8 cellular contexts compared by ENCODE assay signal in genomic region chr2:127067620-127068350, GRCh38. TPM values are rescaled to one million over a fixed set of nuclear protein-coding genes. Genes with fewer than 3 reads are reported as not detected.
DNase-seq lines count a peak whose midpoint lies in the region; ATAC-seq and TF ChIP-seq lines count a peak whose summit lies in the region.

No MANE protein-coding gene starts in this region.

- TF ChIP-seq EP300 in esophagus muscularis mucosa (IDR thresholded peaks at IDR 0.05): no peak

- intact Hi-C loops in CD4-positive, alpha-beta memory T cell (cut with micrococcal nuclease): loop anchor here (1.0 to 2.0 kb wide), 4 partner anchors 14 to 412 kb away; no protein-coding TSS in a partner anchor
- intact Hi-C loops in esophagus muscularis mucosa (cut with DNase I): loop anchor here (10.0 kb wide), 2 partner anchors 107 to 217 kb away; no protein-coding TSS in a partner anchor

- peak; percentile 58 to 70 (median 60) for DNase-seq in CD4-positive, alpha-beta memory T cell
- peak; percentile 72 for DNase-seq in NT2/D1 (ENCODE audit: low read depth, low spot score)
- peak; percentile 84 to 86 for DNase-seq in activated T-cell treated with anti-CD3 and anti-CD28 coated beads, Interleukin-2, amount 50 U/mL, for 48 hours
- DNase-seq in esophagus muscularis mucosa (ENCODE audit: extremely low spot score): no peak
- DNase-seq in superior temporal gyrus (ENCODE audit: extremely low spot score): peak; percentile 86

- TF ChIP-seq POLR2A in esophagus muscularis mucosa (IDR thresholded peaks at IDR 0.05; ENCODE audit: low read depth): no peak

- H3K9ac ChIP-seq in NT2/D1 (ENCODE audit: insufficient read length, low read depth): peak overlapping the region; percentile 13

- H3K9me3 Mint-ChIP-seq in CD4-positive, alpha-beta memory T cell: no peaks in the 10 kb centered on the region
- no peaks in the 10 kb centered on the region for H3K9me3 Mint-ChIP-seq in nephron

- WGBS in esophagus muscularis mucosa: 42% methylated on average over 15 of the region's 19 CpGs

- no peaks in the 10 kb centered on the region for H3K27me3 ChIP-seq in CD4-positive, alpha-beta memory T cell (ENCODE audit: insufficient read depth, low read length)
- no peaks in the 10 kb centered on the region for H3K27me3 ChIP-seq in NT2/D1 (ENCODE audit: insufficient read depth, insufficient read length)
- no peaks in the 10 kb centered on the region for H3K27me3 ChIP-seq in esophagus muscularis mucosa

- peaks cover 48% of the 10 kb centered on the region for H3K36me3 ChIP-seq in CD4-positive, alpha-beta memory T cell (ENCODE audit: insufficient read depth, low read length)
- H3K36me3 ChIP-seq in NT2/D1 (ENCODE audit: insufficient read depth, insufficient read length, low read length): peaks cover 43% of the 10 kb centered on the region
- H3K36me3 ChIP-seq in esophagus muscularis mucosa: peaks cover 0 to 51% (median 12%) of the 10 kb centered on the region in 4 donors

- H3K4me3 Mint-ChIP-seq in CD4-positive, alpha-beta memory T cell: no peak overlapping the region
- H3K4me3 Mint-ChIP-seq in nephron: no peak overlapping the region

- TF ChIP-seq CTCF in esophagus muscularis mucosa (IDR thresholded peaks at IDR 0.05): peak; percentile 75 to 80 (median 76)
- TF ChIP-seq CTCF in nephron (IDR thresholded peaks at IDR 0.05; ENCODE audit: unreplicated experiment in 3 of 3): peak; percentile 74 to 80 (median 76)

- H3K27ac ChIP-seq in CD4-positive, alpha-beta memory T cell (ENCODE audit: low read depth, low read length): no peak overlapping the region
- H3K27ac ChIP-seq in esophagus muscularis mucosa (replicated peaks in 1 of 4): peak overlapping the region; percentile 56 to 73 (median 62)

- H3K9me3 ChIP-seq in CD4-positive, alpha-beta memory T cell (ENCODE audit: control insufficient read depth in 1 of 2, low read length in 2 of 2): no peaks in the 10 kb centered on the region
- H3K9me3 ChIP-seq in NT2/D1 (ENCODE audit: insufficient read depth, low read length) (no peaks in the 10 kb centered on the region), esophagus muscularis mucosa (no peaks in the 10 kb centered on the region)

- ATAC-seq in GM21390 (IDR thresholded peaks at IDR 0.05; ENCODE audit: unreplicated experiment) (peak; percentile 43), HG03045 (IDR thresholded peaks at IDR 0.05; ENCODE audit: unreplicated experiment) (no peak)

- H3K27ac Mint-ChIP-seq in CD4-positive, alpha-beta memory T cell: peak overlapping the region in 5 of 7 donors; percentile 79 to 94 (median 85)
- peak overlapping the region in 2 of 3 experiments; percentile 6 to 20 for H3K27ac Mint-ChIP-seq in nephron

- CTCF ChIA-PET in CD4-positive, alpha-beta memory T cell (lab: Charles Lee; ENCODE audit: partially characterized antibody): interaction anchor here (0.7 to 4.6 kb wide), 14 partner anchors 12 to 411 kb away, joined by 3 to 74 read pairs (median 4); partner anchors contain the start of genes BIN1 and ERCC3

- peaks cover 17 to 48% (median 34%) of the 10 kb centered on the region in 4 donors for H3K4me1 Mint-ChIP-seq in CD4-positive, alpha-beta memory T cell
- H3K4me1 Mint-ChIP-seq in nephron: peaks cover 27% of the 10 kb centered on the region

- no peaks in the 10 kb centered on the region for H3K27me3 Mint-ChIP-seq in CD4-positive, alpha-beta memory T cell
- peaks cover 3% of the 10 kb centered on the region for H3K27me3 Mint-ChIP-seq in nephron (ENCODE audit: low read depth)

- POLR2A ChIA-PET in CD4-positive, alpha-beta memory T cell (lab: Charles Lee; ENCODE audit: partially characterized antibody): interaction anchor here (10.1 kb wide), 1 partner anchor 12 kb away, joined by 72 read pairs; no protein-coding TSS in a partner anchor

- peaks cover 18% of the 10 kb centered on the region for H3K4me1 ChIP-seq in CD4-positive, alpha-beta memory T cell (ENCODE audit: insufficient read depth, low read length)
- H3K4me1 ChIP-seq in NT2/D1 (ENCODE audit: insufficient read depth, insufficient read length) (peaks cover 39% of the 10 kb centered on the region), esophagus muscularis mucosa (peaks cover 32 to 53% (median 47%) of the 10 kb centered on the region in 4 donors)

- H3K4me3 ChIP-seq in CD4-positive, alpha-beta memory T cell (ENCODE audit: low read length in 2 of 2): no peak overlapping the region
- H3K4me3 ChIP-seq in NT2/D1 (ENCODE audit: insufficient read length, low read depth) (no peak overlapping the region), esophagus muscularis mucosa (no peak overlapping the region)

- peaks cover 25 to 57% of the 10 kb centered on the region in 2 donors for H3K36me3 Mint-ChIP-seq in CD4-positive, alpha-beta memory T cell
- H3K36me3 Mint-ChIP-seq in nephron (ENCODE audit: low read depth): peaks cover 18% of the 10 kb centered on the region

RNA-seq across cellular contexts. Expression of gene BIN1, which starts 39.2 kb away (rescaled TPM):
- total RNA-seq in CD4-positive, alpha-beta memory T cell: 100 to 1,000 TPM in 1 of 2 experiments, 10 to 100 TPM in 1; 99.4 to 103 TPM
- polyA plus RNA-seq in CD4-positive, alpha-beta memory T cell: 100 to 1,000 TPM; 141 to 163 TPM
- 10 to 100 TPM; 32.4 to 78.2 (median 50.2) TPM for total RNA-seq in esophagus muscularis mucosa
